30 cellular contexts compared by ENCODE assay signal in the genomic region with DNA sequence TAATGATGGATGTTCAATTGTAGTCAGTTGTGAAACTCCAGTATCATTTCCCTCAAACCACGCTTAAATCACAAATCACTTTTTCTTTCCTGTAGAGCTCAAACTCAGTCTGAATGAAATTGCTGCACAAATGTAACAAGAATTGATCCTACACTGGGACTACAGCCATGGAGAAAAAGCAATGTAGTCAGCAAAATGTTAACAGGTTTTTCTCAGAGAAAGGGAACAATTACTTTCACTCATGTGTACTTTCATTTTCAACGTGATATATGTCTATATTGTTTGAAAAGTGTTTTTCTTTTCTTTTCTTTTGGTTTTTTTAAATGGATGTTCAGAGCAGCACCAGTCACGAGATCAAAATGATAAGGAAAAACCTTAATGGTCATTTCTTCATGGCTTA. TPM values are rescaled to one million over a fixed set of nuclear protein-coding genes. Genes with fewer than 3 reads are reported as not detected.
"Had no signal": no experiment of that assay in that cellular context is flagged by ENCODE, and none has a peak within 500 bp of the region (broad histone marks: within the 10 kb centered on the region; RNA-seq: fewer than 3 reads in every experiment).

No MANE protein-coding gene starts in this region.

- H3K9ac ChIP-seq: KMS-11 had no signal

- H3K27me3 Mint-ChIP-seq: activated CD4-positive, alpha-beta memory T cell treated with anti-CD3 and anti-CD28 coated beads for 36 hours; activated CD4-positive, alpha-beta T cell treated with anti-CD3 and anti-CD28 coated beads, Interleukin-2, amount 10 ng/mL, durations not matched to agents 24 days and 14 days; activated naive CD4-positive, alpha-beta T cell treated with anti-CD3 and anti-CD28 coated beads, Interleukin-2, amount 50 U/mL, for 24 hours; T-helper 17 cell had no signal

- H3K4me1 ChIP-seq: Peyer's patch, SJSA1 had no signal

- H3K4me2 ChIP-seq: KMS-11 had no signal

- H3K4me1 Mint-ChIP-seq: activated naive CD4-positive, alpha-beta T cell treated with anti-CD3 and anti-CD28 coated beads, Interleukin-2, amount 50 U/mL, for 24 hours; T-helper 17 cell; WTC11 had no signal

- H3K27ac ChIP-seq: brain microvascular endothelial cell, cardiac muscle cell, KMS-11, Peyer's patch, SJSA1 had no signal

- H3K4me3 Mint-ChIP-seq: activated CD4-positive, alpha-beta memory T cell treated with anti-CD3 and anti-CD28 coated beads for 36 hours; activated CD4-positive, alpha-beta T cell treated with anti-CD3 and anti-CD28 coated beads, Interleukin-2, amount 10 ng/mL, durations not matched to agents 24 days and 14 days; activated naive CD4-positive, alpha-beta T cell treated with anti-CD3 and anti-CD28 coated beads, Interleukin-2, amount 50 U/mL, for 24 hours; activated T-helper 1 cell treated with anti-CD3 and anti-CD28 coated beads, Interleukin-12 subunit alpha, Interleukin-12 subunit beta, Interleukin-2, Interleukin-4 antibody, amounts not matched to agents 30 ng/mL and 10 ng/mL and 1 ng/mL, durations not matched to agents 14 hours and 24 hours and 36 hours; T-helper 17 cell; WTC11 had no signal

- ATAC-seq: SK-N-SH treated with all-trans-retinoic acid at 6 μM for 48 hours, T-helper 17 cell, WTC11 had no signal

- H3K9me3 ChIP-seq: Peyer's patch, SJSA1 had no signal

- H3K27ac Mint-ChIP-seq: activated CD4-positive, alpha-beta memory T cell treated with anti-CD3 and anti-CD28 coated beads for 36 hours; activated CD4-positive, alpha-beta T cell treated with anti-CD3 and anti-CD28 coated beads, Interleukin-2, amount 10 ng/mL, durations not matched to agents 24 days and 14 days; activated T-helper 1 cell treated with anti-CD3 and anti-CD28 coated beads, Interleukin-12 subunit alpha, Interleukin-12 subunit beta, Interleukin-2, Interleukin-4 antibody, amounts not matched to agents 30 ng/mL and 10 ng/mL and 1 ng/mL, durations not matched to agents 14 hours and 24 hours and 36 hours; T-helper 17 cell; WTC11 had no signal

- H3K27me3 ChIP-seq: brain microvascular endothelial cell, cardiac muscle cell, Peyer's patch, SJSA1 had no signal

- H3K4me3 ChIP-seq: cardiac muscle cell, Peyer's patch, SJSA1 had no signal

- DNase-seq: activated CD4-positive, alpha-beta memory T cell treated with anti-CD3 and anti-CD28 coated beads for 36 hours; activated CD4-positive, alpha-beta T cell treated with anti-CD3 and anti-CD28 coated beads, Interleukin-2, amount 10 ng/mL, durations not matched to agents 24 days and 14 days; activated CD4-positive, CD25-positive, alpha-beta regulatory T cell treated with anti-CD3 and anti-CD28 coated beads, Interleukin-2, amount 50 U/mL, for 72 hours; activated CD8-positive, alpha-beta memory T cell treated with anti-CD3 and anti-CD28 coated beads for 24 hours; activated effector memory CD4-positive, alpha-beta T cell treated with anti-CD3 and anti-CD28 coated beads, Interleukin-2, amount 50 U/mL, for 16 hours; amygdala; brain microvascular endothelial cell; NCI-H1092 treated with DMSO at 0.1 percent for 48 hours; NCI-H1417 treated with DMSO at 0.1 percent for 48 hours; NCI-H1694; NCI-H2029; NCI-H2107; NCI-H2171 treated with DMSO at 0.1 percent for 48 hours; NCI-H226; NCI-H526 treated with DMSO at 0.1 percent for 48 hours; NCI-H82; Peyer's patch; SHP77; SW 1271; T-helper 17 cell; T-helper 9 cell had no signal

RNA-seq across cellular contexts. Expression of a gene that starts 39.2 kb away (rescaled TPM):
- total RNA-seq: cardiac muscle cell, MCF 10A, NCI-H460, SJSA1, T-helper 17 cell had no signal
- polyA plus RNA-seq: cardiac muscle cell had no signal

RNA-seq across cellular contexts. Expression of a gene that starts 55.2 kb away (rescaled TPM):
- total RNA-seq: cardiac muscle cell, MCF 10A, NCI-H460, T-helper 17 cell, WTC11 had no signal
- polyA plus RNA-seq: cardiac muscle cell had no signal
